In the genomic region with DNA sequence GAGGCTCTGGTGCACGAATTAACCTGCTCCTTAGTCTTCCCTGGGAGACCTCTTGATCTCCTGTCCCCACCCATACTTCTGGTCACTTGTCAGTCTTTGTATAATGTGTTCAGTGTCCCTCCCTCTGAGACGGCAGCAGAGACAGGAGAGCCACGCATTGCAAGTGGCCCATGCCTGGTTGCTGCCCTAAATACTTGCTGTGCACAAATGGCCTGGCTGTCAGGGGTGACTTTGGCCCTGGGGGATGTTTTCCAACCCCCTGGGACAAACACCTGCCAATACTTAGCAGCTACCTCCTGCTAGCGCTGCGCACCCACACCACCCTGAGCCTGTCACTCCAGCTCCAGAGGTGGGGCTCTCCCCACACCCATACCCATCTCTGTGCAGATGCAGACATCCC, we compare ENCODE assay signal across 1 cellular context.
TF ChIP-seq lines count a peak whose summit lies in the region.

No MANE protein-coding gene starts in this region.

TF ChIP-seq in H1, 55 proteins besides CTCF, POLR2A, EP300 and RAD21:
- no peak for TF ChIP-seq RXRA (IDR thresholded peaks at IDR 0.05; ENCODE audit: insufficient read depth, low read depth, low read length)
- TF ChIP-seq, protein P1, sequence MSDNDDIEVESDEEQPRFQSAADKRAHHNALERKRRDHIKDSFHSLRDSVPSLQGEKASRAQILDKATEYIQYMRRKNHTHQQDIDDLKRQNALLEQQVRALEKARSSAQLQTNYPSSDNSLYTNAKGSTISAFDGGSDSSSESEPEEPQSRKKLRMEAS (IDR thresholded peaks at IDR 0.05): no peak
- TF ChIP-seq BCL11A (IDR thresholded peaks at IDR 0.05; ENCODE audit: low read depth in 2 of 2, low read length in 2 of 2): no peak
- no peak for TF ChIP-seq ATF2 (IDR thresholded peaks at IDR 0.05; ENCODE audit: low read length)
